ENCODE assay signal across 7 cellular contexts in the genomic region with DNA sequence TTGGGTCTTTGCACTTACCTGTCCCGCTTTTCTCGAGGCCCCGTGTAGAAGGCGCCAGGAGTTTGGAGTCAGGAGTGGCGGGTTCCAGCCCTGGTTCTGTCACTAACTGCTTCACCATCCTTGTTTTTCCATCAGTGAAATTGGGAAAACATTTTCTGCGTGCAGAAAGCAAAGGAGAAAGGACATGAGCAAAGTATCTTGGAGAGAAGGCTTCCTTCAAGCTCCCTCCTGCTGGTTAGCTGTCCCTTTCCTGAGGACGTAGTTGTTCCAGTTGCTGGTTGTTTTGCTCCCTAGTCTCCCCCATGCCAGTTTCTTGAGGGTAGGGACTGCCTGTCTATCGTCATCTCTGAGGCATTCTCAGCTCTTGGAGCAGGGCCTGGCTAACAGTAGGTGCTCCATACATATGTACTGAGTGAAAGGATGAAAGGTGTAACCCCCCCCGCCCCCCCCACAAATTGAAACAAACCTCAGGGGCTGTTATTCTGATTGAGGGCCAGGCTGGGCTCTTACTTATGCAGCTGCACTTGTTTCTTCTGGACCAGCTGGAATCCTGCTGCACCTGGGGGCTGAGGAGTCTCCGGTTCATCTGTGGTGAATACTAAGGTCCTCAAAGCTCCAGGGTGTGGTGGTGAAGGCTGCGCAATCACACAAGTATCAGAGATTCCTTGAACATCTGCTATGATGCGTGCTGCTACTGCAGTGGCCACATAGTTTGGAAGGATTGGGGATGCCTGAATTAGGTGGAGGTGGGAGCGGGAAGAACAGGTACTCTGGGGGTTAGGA. TPM values are rescaled to one million over a fixed set of nuclear protein-coding genes. Genes with fewer than 3 reads are reported as not detected.
DNase-seq lines count a peak whose midpoint lies in the region; ATAC-seq, FAIRE-seq and TF ChIP-seq lines count a peak whose summit lies in the region.

No MANE protein-coding gene starts in this region.

- H3K36me3 Mint-ChIP-seq in GM23338 (ENCODE audit: low read depth) = no peaks in the 10 kb centered on the region; the same call in 2 of the 3 replicates

- H3K27ac ChIP-seq in GM23338 (ENCODE audit: low read depth) (no peak overlapping the region), endothelial cell of umbilical vein (ENCODE audit: insufficient read depth, low read depth, low read length) (no peak overlapping the region), trophoblast cell (ENCODE audit: low read depth, low read length) (no peak overlapping the region)

- H3K27ac Mint-ChIP-seq in GM23338 = no peak overlapping the region

- H4K20me1 ChIP-seq in GM23338 (replicated peaks; ENCODE audit: insufficient read depth) (no peaks in the 10 kb centered on the region), endothelial cell of umbilical vein (replicated peaks; ENCODE audit: control insufficient read depth, extremely low read depth, insufficient read depth, low read length) (no peaks in the 10 kb centered on the region)

- H4K91ac ChIP-seq in trophoblast cell (ENCODE audit: low read depth, low read length) = no peak overlapping the region

- no peak overlapping the region for H4K12ac ChIP-seq in trophoblast cell (ENCODE audit: low read depth, low read length)

- H3K9ac ChIP-seq in NT2/D1 (ENCODE audit: insufficient read length, low read depth) (peak overlapping the region; percentile 9), endothelial cell of umbilical vein (replicated peaks; ENCODE audit: extremely low read depth, insufficient read depth, low read length) (no peak overlapping the region), trophoblast cell (ENCODE audit: low read length) (no peak overlapping the region)

- no peak for DNase-seq in GM23338 (ENCODE audit: low spot score)
- no peak for DNase-seq in NT2/D1 (ENCODE audit: low read depth, low spot score)
- DNase-seq in endothelial cell of umbilical vein (ENCODE audit: low read depth, low spot score) = no peak
- DNase-seq in trophoblast cell = no peak
- DNase-seq in activated CD4-positive, CD25-positive, alpha-beta regulatory T cell (lab: John Stamatoyannopoulos, UW) = no peak
- no peak for DNase-seq in anterior cingulate cortex (lab: John Stamatoyannopoulos, UW)
- DNase-seq in mesenteric fat pad (ENCODE audit: low spot score) = no peak

- no peak overlapping the region for H2BK120ac ChIP-seq in trophoblast cell (ENCODE audit: insufficient read depth, low read length, poor library complexity)

- H3K4me3 ChIP-seq in GM23338 (peak overlapping the region; percentile 78), NT2/D1 (ENCODE audit: insufficient read length, low read depth) (peak overlapping the region; percentile 65), endothelial cell of umbilical vein (replicated peaks in 1 of 3; ENCODE audit: insufficient read depth in 1 of 3, low read depth in 1 of 3, low read length in 3 of 3) (peak overlapping the region in 1 of 3 experiments; percentile 40), trophoblast cell (ENCODE audit: low read depth, low read length) (peak overlapping the region; percentile 33)

- H3K27me3 ChIP-seq in GM23338 (ENCODE audit: insufficient read depth) (peaks cover 17% of the 10 kb centered on the region), NT2/D1 (ENCODE audit: insufficient read depth, insufficient read length) (peaks cover 19% of the 10 kb centered on the region), endothelial cell of umbilical vein (ENCODE audit: control insufficient read depth in 2 of 2, insufficient read depth in 2 of 2, low read length in 2 of 2) (peaks cover 32 to 43% of the 10 kb centered on the region in 2 experiments), trophoblast cell (ENCODE audit: insufficient read depth, low read length) (no peaks in the 10 kb centered on the region)

- H3K9me3 Mint-ChIP-seq in GM23338 = no peaks in the 10 kb centered on the region

- H3F3A ChIP-seq in GM23338 (replicated peaks; ENCODE audit: low read depth) = no peaks in the 10 kb centered on the region

- TF ChIP-seq CTCF in GM23338 (conservative IDR thresholded peaks at IDR 0.05; ENCODE audit: low read depth in 2 of 2) = no peak
- no peak for TF ChIP-seq CTCF in endothelial cell of umbilical vein (IDR thresholded peaks at IDR 0.05; ENCODE audit: extremely low read depth in 1 of 2, insufficient read depth in 1 of 2, low read depth in 1 of 2, low read length in 2 of 2)

- peaks cover 38% of the 10 kb centered on the region for H3K4me1 Mint-ChIP-seq in GM23338

- H3K23ac ChIP-seq in trophoblast cell (ENCODE audit: low read length) = no peak overlapping the region

- peaks cover 5% of the 10 kb centered on the region for H3K79me1 ChIP-seq in trophoblast cell (ENCODE audit: low read length)

- no peak for TF ChIP-seq POLR2A in endothelial cell of umbilical vein (IDR thresholded peaks at IDR 0.05; ENCODE audit: low read depth, low read length)

- H4K8ac ChIP-seq in trophoblast cell (ENCODE audit: low read depth, low read length) = no peak overlapping the region

- H3K9me3 ChIP-seq in NT2/D1 (ENCODE audit: insufficient read depth, low read length) (no peaks in the 10 kb centered on the region), endothelial cell of umbilical vein (replicated peaks; ENCODE audit: control insufficient read depth, insufficient read depth, low read length) (no peaks in the 10 kb centered on the region), trophoblast cell (ENCODE audit: insufficient read depth, low read depth, low read length) (no peaks in the 10 kb centered on the region)

- H3K36me3 ChIP-seq in GM23338 (ENCODE audit: insufficient read depth) (no peaks in the 10 kb centered on the region), NT2/D1 (ENCODE audit: insufficient read depth, insufficient read length, low read length) (no peaks in the 10 kb centered on the region), endothelial cell of umbilical vein (ENCODE audit: control insufficient read depth in 2 of 2, extremely low read depth in 1 of 2, insufficient read depth in 2 of 2, low read length in 2 of 2) (no peaks in the 10 kb centered on the region), trophoblast cell (ENCODE audit: control insufficient read depth in 1 of 2, insufficient read depth in 2 of 2, low read length in 2 of 2) (no peaks in the 10 kb centered on the region)

- dilution Hi-C loops in endothelial cell of umbilical vein (cut with MboI; ENCODE audit: extremely low pct_ligation_motif_present, low sequenced_read_pairs) = no loop called here

- H3K4me2 ChIP-seq in GM23338 = peak overlapping the region; percentile 86
- H3K4me2 ChIP-seq in endothelial cell of umbilical vein (ENCODE audit: insufficient read depth, low read length) = no peak overlapping the region
- peak overlapping the region; percentile 88 for H3K4me2 ChIP-seq in trophoblast cell (ENCODE audit: low read length)

- H3K14ac ChIP-seq in trophoblast cell (ENCODE audit: low read length) = no peak overlapping the region

- CTCF ChIA-PET in endothelial cell of umbilical vein (lab: Charles Lee) = interaction anchor here (1.1 to 2.6 kb wide), 11 partner anchors 8 to 219 kb away, joined by 3 to 25 read pairs (median 12); a partner anchor contains a TSS

- ATAC-seq in GM23338 = no peak

- H3K4me3 Mint-ChIP-seq in GM23338 = peak overlapping the region; percentile 94

- no peak overlapping the region for H2AFZ ChIP-seq in GM23338
- no peak overlapping the region for H2AFZ ChIP-seq in endothelial cell of umbilical vein (ENCODE audit: low read depth, low read length)
- no peak overlapping the region for H2AFZ ChIP-seq in trophoblast cell (ENCODE audit: insufficient read depth, low read length, poor library complexity)

- H3K4me1 ChIP-seq in GM23338 (ENCODE audit: insufficient read depth) (peaks cover 13% of the 10 kb centered on the region), NT2/D1 (ENCODE audit: insufficient read depth, insufficient read length) (no peaks in the 10 kb centered on the region), endothelial cell of umbilical vein (ENCODE audit: control insufficient read depth, extremely low read depth, insufficient read depth, low read length) (peaks cover 22% of the 10 kb centered on the region), trophoblast cell (ENCODE audit: control insufficient read depth in 1 of 2, insufficient read depth in 2 of 2, low read length in 2 of 2) (peaks cover 3 to 14% of the 10 kb centered on the region in 2 experiments)

- H2BK12ac ChIP-seq in trophoblast cell (ENCODE audit: low read length) = no peak overlapping the region

- peaks cover 12% of the 10 kb centered on the region for H3K27me3 Mint-ChIP-seq in GM23338 (ENCODE audit: insufficient read depth, low read depth, poor library complexity)

- H3K9me1 ChIP-seq in endothelial cell of umbilical vein (replicated peaks; ENCODE audit: control insufficient read depth, extremely low read depth, insufficient read depth, low read length) = no peaks in the 10 kb centered on the region

- peak; percentile 47 for FAIRE-seq in endothelial cell of umbilical vein (lab: Jason Lieb, UNC)

- intact Hi-C loops in endothelial cell of umbilical vein (cut with micrococcal nuclease) = loop anchor here (1.0 kb wide), 1 partner anchor 78 kb away; a partner anchor contains a TSS

- H3K4ac ChIP-seq in trophoblast cell (ENCODE audit: low read depth, low read length) = no peak overlapping the region

- H2AK5ac ChIP-seq in trophoblast cell (ENCODE audit: low read length) = no peak overlapping the region

- POLR2A ChIA-PET in endothelial cell of umbilical vein (lab: Charles Lee) = no interaction called here

- no CpG with 5 or more reads among the region's 13 CpGs for WGBS in trophoblast cell (ENCODE audit: extremely low coverage, insufficient coverage, insufficient read length)

- H2BK5ac ChIP-seq in trophoblast cell (ENCODE audit: low read depth, low read length, poor library complexity) = no peak overlapping the region

- H3K9me2 ChIP-seq in GM23338 (ENCODE audit: insufficient read depth) = no peaks in the 10 kb centered on the region

- BruUV-seq in endothelial cell of umbilical vein (replicated peaks; lab: Mats Ljungman, UMichigan) = no TSS peak

- no peak overlapping the region for H3K18ac ChIP-seq in trophoblast cell (ENCODE audit: low read length)

- 0 out of 2 replicates have a peak, but pooled peaks cover 2% of the 10 kb centered on the region for H3K79me2 ChIP-seq in GM23338 (replicated peaks; ENCODE audit: insufficient read depth)
- no peaks in the 10 kb centered on the region for H3K79me2 ChIP-seq in endothelial cell of umbilical vein (ENCODE audit: control insufficient read depth, insufficient read depth, low read length)
- no peaks in the 10 kb centered on the region for H3K79me2 ChIP-seq in trophoblast cell (ENCODE audit: control insufficient read depth, insufficient read depth, low read length, poor library complexity)

RNA-seq across cellular contexts. Expression of a gene that starts 1.0 kb away (rescaled TPM):
- total RNA-seq in GM23338 (2014; rRNA removed; shearing (Covaris generic)) = 7.6 and 8.0 TPM in 2 replicates
- 4.3 and 6.2 TPM in 2 replicates for polyA plus RNA-seq in GM23338 (2016; fragmentation: Nextera tagmentation; extraction: Ambion mirVana)
- 0.97 and 1.0 TPM in 2 replicates for total RNA-seq in endothelial cell of umbilical vein
- polyA plus RNA-seq in endothelial cell of umbilical vein = 1.4 and 2.0 TPM in 2 replicates
- 1.8 TPM in 2 replicates for polyA plus RNA-seq in endothelial cell of umbilical vein (2011; cell fraction: cytosol; rRNA removed)
- polyA plus RNA-seq in endothelial cell of umbilical vein (2011; cell fraction: nucleus; rRNA removed) = 0.74 and 0.94 TPM in 2 replicates
- polyA plus RNA-seq in endothelial cell of umbilical vein (2012) = 0.59 and 1.2 TPM in 2 replicates
- polyA minus RNA-seq in endothelial cell of umbilical vein = 0.75 and 1.6 TPM in 2 replicates
- not detected for polyA minus RNA-seq in endothelial cell of umbilical vein (2011; cell fraction: cytosol; rRNA and poly(A)+ RNA removed)
- polyA minus RNA-seq in endothelial cell of umbilical vein (2011; cell fraction: nucleus; rRNA and poly(A)+ RNA removed) = 0.48 TPM in 2 replicates
- polyA plus RNA-seq in trophoblast cell (2013) = 2.8 and 3.3 TPM in 2 replicates
- 177 TPM for total RNA-seq in mesenteric fat pad

RNA-seq across cellular contexts. Expression of a gene that starts 20.8 kb away (rescaled TPM):
- 41.2 and 41.8 TPM in 2 replicates for total RNA-seq in GM23338 (2014; rRNA removed; shearing (Covaris generic))
- polyA plus RNA-seq in GM23338 (2016; fragmentation: Nextera tagmentation; extraction: Ambion mirVana) (11.8 and 15.4 TPM in 2 replicates), endothelial cell of umbilical vein (18.8 and 22.4 TPM in 2 replicates)
- total RNA-seq in endothelial cell of umbilical vein (42.8 and 47.3 TPM in 2 replicates), mesenteric fat pad (75.5 TPM)
- polyA plus RNA-seq in endothelial cell of umbilical vein (2011; cell fraction: cytosol; rRNA removed) = 22.7 and 24.4 TPM in 2 replicates
- polyA plus RNA-seq in endothelial cell of umbilical vein (2011; cell fraction: nucleus; rRNA removed) = 42.1 and 42.4 TPM in 2 replicates
- polyA plus RNA-seq in endothelial cell of umbilical vein (2012) = 21.6 and 26.9 TPM in 2 replicates
- polyA minus RNA-seq in endothelial cell of umbilical vein = 50.5 and 61.8 TPM in 2 replicates
- 29.8 TPM for polyA minus RNA-seq in endothelial cell of umbilical vein (2011; cell fraction: cytosol; rRNA and poly(A)+ RNA removed)
- polyA minus RNA-seq in endothelial cell of umbilical vein (2011; cell fraction: nucleus; rRNA and poly(A)+ RNA removed) = 80.2 and 92.1 TPM in 2 replicates
- polyA plus RNA-seq in trophoblast cell (2013) = 28.3 and 28.9 TPM in 2 replicates

Comparison
In these comparisons a context has a peak if more than half of its experiments do, and no peak if none do; other contexts are left out.
1. RNA of a gene that starts 1.0 kb away (total RNA-seq): 177 TPM in mesenteric fat pad (single experiment); 7.6 to 8.0 TPM in GM23338 and 0.97 to 1.0 TPM in endothelial cell of umbilical vein; every median in the first group is over 10 times any median in the second.